ENCODE assay signal across 31 cellular contexts in the genomic region with DNA sequence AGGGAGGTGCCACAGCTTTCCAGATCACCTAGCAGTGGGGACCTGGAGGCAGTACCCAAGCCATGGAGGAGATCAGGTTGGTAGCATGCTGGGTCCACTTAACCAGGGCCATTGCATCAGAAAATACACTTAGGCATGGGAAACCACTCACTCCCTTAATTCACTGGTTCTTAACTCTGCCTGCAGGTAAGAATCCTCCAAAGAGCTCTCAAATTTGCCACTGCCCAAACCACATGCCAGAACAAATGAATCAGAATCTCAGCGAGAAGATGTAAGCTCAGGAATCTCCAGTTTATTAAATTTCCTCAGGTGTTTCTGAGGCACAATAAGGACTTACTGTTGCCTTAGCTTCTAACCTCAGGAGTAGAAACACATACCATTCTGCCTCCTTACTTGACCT.
"Had no signal": no experiment of that assay in that cellular context is flagged by ENCODE, and none has a peak within 500 bp of the region (broad histone marks: within the 10 kb centered on the region; RNA-seq: fewer than 3 reads in every experiment).

No MANE protein-coding gene starts in this region.

- H3K27me3 ChIP-seq: body of pancreas, brain microvascular endothelial cell had no signal

- DNase-seq: activated B cell treated with CpG ODN at 0.5 μM for 24 hours; activated CD4-positive, alpha-beta memory T cell treated with anti-CD3 and anti-CD28 coated beads for 36 hours; activated CD4-positive, alpha-beta T cell treated with anti-CD3 and anti-CD28 coated beads for 4 hours; activated CD4-positive, alpha-beta T cell treated with anti-CD3 and anti-CD28 coated beads, Interleukin-2, amount 10 ng/mL, durations not matched to agents 24 days and 14 days; activated CD4-positive, alpha-beta T cell treated with anti-CD3 and anti-CD28 coated beads, Interleukin-2, amount 50 U/mL, for 1 hour; activated CD4-positive, alpha-beta T cell treated with anti-CD3 and anti-CD28 coated beads, Interleukin-2, amount 50 U/mL, for 4 hours; activated CD4-positive, CD25-positive, alpha-beta regulatory T cell treated with anti-CD3 and anti-CD28 coated beads, Interleukin-2, amount 50 U/mL, for 72 hours; activated CD8-positive, alpha-beta memory T cell treated with anti-CD3 and anti-CD28 coated beads, Interleukin-2, amount 50 U/mL, for 4 hours; activated CD8-positive, alpha-beta T cell treated with anti-CD3 and anti-CD28 coated beads for 36 hours; activated effector memory CD4-positive, alpha-beta T cell treated with Interleukin-2 at 50 U/mL for 16 hours; activated gamma-delta T cell; activated naive CD4-positive, alpha-beta T cell treated with anti-CD3 and anti-CD28 coated beads, Interleukin-2, amount 10 ng/mL, durations not matched to agents 7 days and 5 days; activated naive CD4-positive, alpha-beta T cell treated with Interleukin-2 at 50 U/mL for 16 hours; activated naive CD8-positive, alpha-beta T cell treated with anti-CD3 and anti-CD28 coated beads, Interleukin-2, amount 10 ng/mL, durations not matched to agents 7 days and 5 days; activated naive CD8-positive, alpha-beta T cell treated with anti-CD3 and anti-CD28 coated beads, Interleukin-2, amount 50 U/mL, for 24 hours; activated T-cell treated with anti-CD3 and anti-CD28 coated beads for 4 hours; activated T-cell treated with anti-CD3 and anti-CD28 coated beads, Interleukin-2, amount 50 U/mL, for 1 hour; activated T-cell treated with anti-CD3 and anti-CD28 coated beads, Interleukin-2, amount 50 U/mL, for 4 hours; activated T-cell treated with anti-CD3 and anti-CD28 coated beads, Interleukin-2, amount 50 U/mL, for 72 hours; amniotic stem cell; aorta; body of pancreas; brain microvascular endothelial cell; central memory CD4-positive, alpha-beta T cell; SW 1271; T-helper 1 cell; T-helper 2 cell; T-helper 9 cell had no signal

- H3K4me1 ChIP-seq: body of pancreas had no signal

- H3K9me3 ChIP-seq: body of pancreas had no signal

- H3K36me3 ChIP-seq: brain microvascular endothelial cell had no signal

- FAIRE-seq: astrocyte, TTC549 had no signal

- ATAC-seq: activated CD8-positive, alpha-beta T cell treated with anti-CD3 and anti-CD28 coated beads for 36 hours; activated naive CD8-positive, alpha-beta T cell treated with anti-CD3 and anti-CD28 coated beads, Interleukin-2, amount 50 U/mL, for 24 hours; activated T-cell treated with anti-CD3 and anti-CD28 coated beads, Interleukin-2, amount 50 U/mL, for 4 hours; body of pancreas had no signal

- H3K27ac ChIP-seq: body of pancreas, brain microvascular endothelial cell, VCaP had no signal

- H3K4me3 ChIP-seq: body of pancreas had no signal
